8 cellular contexts compared by ENCODE assay signal in the genomic region with DNA sequence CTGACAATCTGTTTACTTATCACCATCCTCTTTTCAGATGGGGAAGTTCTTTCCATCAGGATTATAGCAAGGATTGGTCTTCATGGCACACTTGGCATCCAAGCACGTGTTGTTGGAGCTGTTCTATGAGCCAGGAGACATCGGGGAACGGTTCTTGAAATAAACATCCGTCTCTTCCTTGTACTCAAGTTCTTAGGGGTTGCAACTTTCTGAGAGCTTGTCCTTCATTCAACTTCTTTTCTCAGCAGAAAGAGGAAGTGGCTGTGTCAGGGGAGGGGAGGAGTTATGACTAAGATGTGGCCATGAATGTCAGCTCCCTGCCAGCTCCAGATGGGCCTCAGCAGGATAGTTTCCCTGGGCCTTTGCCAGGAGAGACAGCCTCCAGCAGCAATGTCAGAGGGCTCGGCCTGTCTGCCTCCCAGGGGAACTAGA. TPM values are rescaled to one million over a fixed set of nuclear protein-coding genes. Genes with fewer than 3 reads are reported as not detected.
DNase-seq lines count a peak whose midpoint lies in the region; ATAC-seq and TF ChIP-seq lines count a peak whose summit lies in the region.
"Not testable (repeated sequence)": the region's sequence is repeated elsewhere in the genome, so short reads cannot be mapped to it uniquely, and the experiment has no call there.

No MANE protein-coding gene starts in this region.

- not testable (repeated sequence) for H3K36me3 ChIP-seq in HUES48 (ENCODE audit: control insufficient read depth, insufficient read depth, low read length); trophoblast cell (ENCODE audit: control insufficient read depth in 1 of 2, insufficient read depth in 2 of 2, low read length in 2 of 2)

- H3K4me1 Mint-ChIP-seq in activated naive CD8-positive, alpha-beta T cell treated with anti-CD3 and anti-CD28 coated beads, Interleukin-2, amount 50 U/mL, for 24 hours = peaks cover 14% of the 10 kb centered on the region

- H3K4me3 Mint-ChIP-seq in activated naive CD8-positive, alpha-beta T cell treated with anti-CD3 and anti-CD28 coated beads, Interleukin-2, amount 50 U/mL, for 24 hours = peak overlapping the region; percentile 42

- not testable (repeated sequence) for H3K4me1 ChIP-seq in HUES48 (ENCODE audit: control insufficient read depth, insufficient read depth, low read length); trophoblast cell (ENCODE audit: control insufficient read depth in 1 of 2, insufficient read depth in 2 of 2, low read length in 2 of 2)

- not testable (repeated sequence) for H3K36me3 Mint-ChIP-seq in activated naive CD8-positive, alpha-beta T cell treated with anti-CD3 and anti-CD28 coated beads, Interleukin-2, amount 50 U/mL, for 24 hours (ENCODE audit: low read depth)

- not testable (repeated sequence) for H3K18ac ChIP-seq in trophoblast cell (ENCODE audit: low read length)

- CTCF ChIA-PET in AG04450 (lab: Charles Lee) = not testable (repeated sequence)

- H3K23ac ChIP-seq in trophoblast cell (ENCODE audit: low read length) = not testable (repeated sequence)

- not testable (repeated sequence) for H3K9me3 Mint-ChIP-seq in activated naive CD8-positive, alpha-beta T cell treated with anti-CD3 and anti-CD28 coated beads, Interleukin-2, amount 50 U/mL, for 24 hours

- H3K4me3 ChIP-seq in AG04450 (ENCODE audit: low read depth, low read length); HUES48 (ENCODE audit: low read depth, low read length); trophoblast cell (ENCODE audit: low read depth, low read length): not testable (repeated sequence)

- H3K27me3 Mint-ChIP-seq in activated naive CD8-positive, alpha-beta T cell treated with anti-CD3 and anti-CD28 coated beads, Interleukin-2, amount 50 U/mL, for 24 hours = not testable (repeated sequence)

- not testable (repeated sequence) for TF ChIP-seq CTCF in AG04450 (IDR thresholded peaks at IDR 0.05; ENCODE audit: low read depth, low read length)

- ATAC-seq in GM18861 (IDR thresholded peaks at IDR 0.05; ENCODE audit: unreplicated experiment) (peak; percentile 81), HG02642 (IDR thresholded peaks at IDR 0.05; ENCODE audit: poor library complexity, unreplicated experiment) (peak; percentile 82), Right ventricle myocardium inferior (peak; percentile 98)
- peak; percentile 85 for ATAC-seq in activated naive CD8-positive, alpha-beta T cell treated with anti-CD3 and anti-CD28 coated beads, Interleukin-2, amount 50 U/mL, for 24 hours

- H3K27ac Mint-ChIP-seq in activated naive CD8-positive, alpha-beta T cell treated with anti-CD3 and anti-CD28 coated beads, Interleukin-2, amount 50 U/mL, for 24 hours = not testable (repeated sequence)

- not testable (repeated sequence) for H2BK5ac ChIP-seq in trophoblast cell (ENCODE audit: low read depth, low read length, poor library complexity)

- not testable (repeated sequence) for H2BK120ac ChIP-seq in trophoblast cell (ENCODE audit: insufficient read depth, low read length, poor library complexity)

- H3K79me2 ChIP-seq in trophoblast cell (ENCODE audit: control insufficient read depth, insufficient read depth, low read length, poor library complexity) = not testable (repeated sequence)

- H2BK12ac ChIP-seq in trophoblast cell (ENCODE audit: low read length) = not testable (repeated sequence)

- POLR2A ChIA-PET in AG04450 (lab: Yijun Ruan, JAX) = not testable (repeated sequence)

- no CpG with 5 or more reads among the region's 5 CpGs for WGBS in trophoblast cell (ENCODE audit: extremely low coverage, insufficient coverage, insufficient read length)

- H3K14ac ChIP-seq in trophoblast cell (ENCODE audit: low read length) = not testable (repeated sequence)

- H3K9ac ChIP-seq in HUES48 (ENCODE audit: low read depth, low read length); trophoblast cell (ENCODE audit: low read length): not testable (repeated sequence)

- H4K8ac ChIP-seq in trophoblast cell (ENCODE audit: low read depth, low read length) = peak overlapping the region; percentile 54

- H4K12ac ChIP-seq in trophoblast cell (ENCODE audit: low read depth, low read length) = not testable (repeated sequence)

- DNase-seq in AG04450 (ENCODE audit: low read depth, low spot score); activated naive CD8-positive, alpha-beta T cell treated with anti-CD3 and anti-CD28 coated beads, Interleukin-2, amount 50 U/mL, for 24 hours; trophoblast cell: not testable (repeated sequence)
- DNase-seq in RPMI8226 (peak; percentile 80), Right ventricle myocardium inferior (ENCODE audit: missing footprints) (peak; percentile 77)

- H3K27ac ChIP-seq in AG04450 (ENCODE audit: low read depth, low read length) (peak overlapping the region; percentile 68), HUES48 (ENCODE audit: low read depth, low read length) (peak overlapping the region; percentile 65)
- not testable (repeated sequence) for H3K27ac ChIP-seq in trophoblast cell (ENCODE audit: low read depth, low read length)

- H4K91ac ChIP-seq in trophoblast cell (ENCODE audit: low read depth, low read length) = not testable (repeated sequence)

- intact Hi-C loops in Right ventricle myocardium inferior (cut with DNase I) = not testable (repeated sequence)

- not testable (repeated sequence) for H2AK5ac ChIP-seq in trophoblast cell (ENCODE audit: low read length)

- H3K79me1 ChIP-seq in trophoblast cell (ENCODE audit: low read length) = not testable (repeated sequence)

- not testable (repeated sequence) for H3K4ac ChIP-seq in trophoblast cell (ENCODE audit: low read depth, low read length)

- H3K4me2 ChIP-seq in trophoblast cell (ENCODE audit: low read length) = not testable (repeated sequence)

- H2AFZ ChIP-seq in trophoblast cell (ENCODE audit: insufficient read depth, low read length, poor library complexity) = not testable (repeated sequence)

- H3K27me3 ChIP-seq in AG04450 (ENCODE audit: control insufficient read depth, insufficient read depth, low read length); HUES48 (ENCODE audit: control insufficient read depth, insufficient read depth, low read length); trophoblast cell (ENCODE audit: insufficient read depth, low read length): not testable (repeated sequence)

- H3K9me3 ChIP-seq in AG04450 (ENCODE audit: control insufficient read depth, insufficient read depth, low read length); HUES48 (ENCODE audit: control insufficient read depth, insufficient read depth, low read length); trophoblast cell (ENCODE audit: insufficient read depth, low read depth, low read length): not testable (repeated sequence)

RNA-seq across cellular contexts. Expression of a gene that starts 15.9 kb away (rescaled TPM):
- polyA plus RNA-seq in AG04450 (2011; rRNA removed) = 2.6 and 4.2 TPM in 2 replicates
- polyA minus RNA-seq in AG04450 (2011; rRNA and poly(A)+ RNA removed) = 8.8 and 11.4 TPM in 2 replicates
- total RNA-seq in Right ventricle myocardium inferior = 8.0 TPM
- 23.6 and 23.7 TPM in 2 replicates for polyA plus RNA-seq in trophoblast cell (2013)

RNA-seq across cellular contexts. Expression of a gene that starts 20.8 kb away (rescaled TPM):
- 0.63 and 1.0 TPM in 2 replicates for polyA plus RNA-seq in AG04450 (2011; rRNA removed)
- 0.56 and 2.3 TPM in 2 replicates for polyA minus RNA-seq in AG04450 (2011; rRNA and poly(A)+ RNA removed)
- 0.46 TPM for total RNA-seq in Right ventricle myocardium inferior
- polyA plus RNA-seq in trophoblast cell (2013) = 3.3 and 4.2 TPM in 2 replicates

RNA-seq across cellular contexts. Expression of a gene that starts 36.1 kb away (rescaled TPM):
- polyA plus RNA-seq in AG04450 (2011; rRNA removed) = 0.45 and 0.57 TPM in 2 replicates
- polyA minus RNA-seq in AG04450 (2011; rRNA and poly(A)+ RNA removed) = 0.35 and 0.92 TPM in 2 replicates
- total RNA-seq in Right ventricle myocardium inferior = 1.3 TPM
- polyA plus RNA-seq in trophoblast cell (2013) = 7.1 and 7.7 TPM in 2 replicates
